8 cellular contexts compared by ENCODE assay signal in genomic region chr13:27424246-27425150, GRCh38. TPM values are rescaled to one million over a fixed set of nuclear protein-coding genes. Genes with fewer than 3 reads are reported as not detected.
DNase-seq lines count a peak whose midpoint lies in the region; ATAC-seq and TF ChIP-seq lines count a peak whose summit lies in the region.

GTF3A (plus strand) TSS chr13:27424619.

- peak within 1 kb of the TSS; percentile 91 for H3K4me3 Mint-ChIP-seq in T-helper 1 cell treated with Interleukin-12 subunit alpha and Interleukin-12 subunit beta and Interleukin-4 antibody, amounts not matched to agents 30 μg/mL and 1 μg/mL, for 36 hours
- H3K4me3 Mint-ChIP-seq in progenitor cell of endocrine pancreas (ENCODE audit: low read depth): peak within 1 kb of the TSS; percentile 78

- H3K27me3 ChIP-seq in upper lobe of right lung: no peaks in the 10 kb centered on the region

- TF ChIP-seq CTCF in GM12875 (IDR thresholded peaks at IDR 0.05; ENCODE audit: borderline replicate concordance, insufficient read depth, low read depth, low read length) (no peak), progenitor cell of endocrine pancreas (IDR thresholded peaks at IDR 0.05; ENCODE audit: unreplicated experiment) (no peak), upper lobe of right lung (IDR thresholded peaks at IDR 0.05) (no peak)

- peak within 1 kb of the TSS; percentile 97 for H3K27ac Mint-ChIP-seq in T-helper 1 cell treated with Interleukin-12 subunit alpha and Interleukin-12 subunit beta and Interleukin-4 antibody, amounts not matched to agents 30 μg/mL and 1 μg/mL, for 36 hours
- peak within 1 kb of the TSS; percentile 83 for H3K27ac Mint-ChIP-seq in progenitor cell of endocrine pancreas

- H3K36me3 Mint-ChIP-seq in T-helper 1 cell treated with Interleukin-12 subunit alpha and Interleukin-12 subunit beta and Interleukin-4 antibody, amounts not matched to agents 30 μg/mL and 1 μg/mL, for 36 hours (ENCODE audit: low read depth): peaks cover 25% of the 10 kb centered on the region
- H3K36me3 Mint-ChIP-seq in progenitor cell of endocrine pancreas (ENCODE audit: insufficient read depth): peaks cover 5% of the 10 kb centered on the region

- peak within 1 kb of the TSS; percentile 79 for H3K4me3 ChIP-seq in GM12875 (ENCODE audit: low read depth, low read length)
- peak within 1 kb of the TSS; percentile 81 for H3K4me3 ChIP-seq in upper lobe of right lung

- no peaks in the 10 kb centered on the region for H3K9me3 ChIP-seq in upper lobe of right lung

- intact Hi-C loops in left cardiac atrium (cut with DNase I): no loop called here
- intact Hi-C loops in upper lobe of right lung (cut with DNase I): no loop called here

- no peaks in the 10 kb centered on the region for H3K9me3 Mint-ChIP-seq in T-helper 1 cell treated with Interleukin-12 subunit alpha and Interleukin-12 subunit beta and Interleukin-4 antibody, amounts not matched to agents 30 μg/mL and 1 μg/mL, for 36 hours
- H3K9me3 Mint-ChIP-seq in progenitor cell of endocrine pancreas (ENCODE audit: low read depth): no peaks in the 10 kb centered on the region

- H3K4me1 ChIP-seq in upper lobe of right lung: peaks cover 39% of the 10 kb centered on the region

- peak; percentile 18 for DNase-seq in NCI-H1417 treated with DMSO at 0.1 percent for 48 hours (lab: John Stamatoyannopoulos, UW)
- peak; percentile 54 for DNase-seq in amniotic stem cell (lab: John Stamatoyannopoulos, UW)
- DNase-seq in left cardiac atrium: peak; percentile 87
- peak; percentile 79 for DNase-seq in progenitor cell of endocrine pancreas (ENCODE audit: low spot score, unreplicated experiment)
- peak; percentile 93 for DNase-seq in upper lobe of right lung

- H3K27ac ChIP-seq in upper lobe of right lung: peak within 1 kb of the TSS; percentile 95

- ATAC-seq in HG02759 (IDR thresholded peaks at IDR 0.05; ENCODE audit: unreplicated experiment) (peak; percentile 78), left cardiac atrium (peak; percentile 95 to 96), upper lobe of right lung (peak; percentile 94)

- peaks cover 36% of the 10 kb centered on the region for H3K4me1 Mint-ChIP-seq in T-helper 1 cell treated with Interleukin-12 subunit alpha and Interleukin-12 subunit beta and Interleukin-4 antibody, amounts not matched to agents 30 μg/mL and 1 μg/mL, for 36 hours (ENCODE audit: low read depth)
- H3K4me1 Mint-ChIP-seq in progenitor cell of endocrine pancreas (ENCODE audit: low read depth): peaks cover 21% of the 10 kb centered on the region

- no peaks in the 10 kb centered on the region for H3K27me3 Mint-ChIP-seq in T-helper 1 cell treated with Interleukin-12 subunit alpha and Interleukin-12 subunit beta and Interleukin-4 antibody, amounts not matched to agents 30 μg/mL and 1 μg/mL, for 36 hours (ENCODE audit: low read depth)
- peaks cover 3% of the 10 kb centered on the region for H3K27me3 Mint-ChIP-seq in progenitor cell of endocrine pancreas

- peaks cover 19% of the 10 kb centered on the region for H3K36me3 ChIP-seq in upper lobe of right lung

RNA-seq across cellular contexts. Expression of gene GTF3A, which starts in this region (rescaled TPM):
- total RNA-seq in left cardiac atrium (100 to 1,000 TPM; 159 to 172 TPM), progenitor cell of endocrine pancreas (75.9 and 81.2 TPM in 2 replicates), upper lobe of right lung (81.7 TPM)

Comparison
In these comparisons a context has a peak if more than half of its experiments do, and no peak if none do; other contexts are left out.
1. Peak in every context shown above with its lines: DNase-seq, ATAC-seq, H3K4me3 ChIP-seq and H3K27ac ChIP-seq.
2. DNase-seq: peak in every context shown above with its lines; median percentile 93 in upper lobe of right lung; 87 in left cardiac atrium; 79 in progenitor cell of endocrine pancreas; 54 in amniotic stem cell; 18 in NCI-H1417 treated with DMSO at 0.1 percent for 48 hours.